ENCODE assay signal across 21 cellular contexts in the genomic region with DNA sequence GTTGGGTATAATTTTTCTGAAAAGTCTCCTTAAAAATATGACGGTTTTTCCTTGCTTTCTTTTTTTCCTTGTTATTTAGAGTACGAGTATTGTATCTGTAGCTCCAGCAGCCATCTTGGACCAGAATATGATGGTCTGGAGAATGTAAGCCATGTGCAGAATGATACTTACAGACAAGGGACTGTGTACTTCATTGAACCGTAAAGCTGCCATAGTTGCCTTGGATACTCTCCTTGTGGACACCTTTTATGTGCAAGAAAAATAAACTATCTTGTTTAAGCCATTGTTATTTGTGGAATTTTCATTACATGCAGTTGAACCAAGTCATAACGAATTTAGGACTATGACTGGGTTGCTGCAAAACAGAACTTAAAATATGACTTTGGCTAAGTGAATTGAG.
"Had no signal": no experiment of that assay in that cellular context is flagged by ENCODE, and none has a peak within 500 bp of the region (broad histone marks: within the 10 kb centered on the region; RNA-seq: fewer than 3 reads in every experiment).

No MANE protein-coding gene starts in this region.

- H3K4me3 ChIP-seq: esophagus squamous epithelium, heart left ventricle, suprapubic skin, thyroid gland, upper lobe of left lung, uterus had no signal

- H3K27me3 Mint-ChIP-seq: dendritic cell treated with granulocyte-macrophage colony-stimulating factor and Interleukin-4, amounts not matched to agents 40 ng/mL and 50 ng/mL, for 4 days had no signal

- H3K36me3 ChIP-seq: esophagus squamous epithelium, heart left ventricle, neutrophil, suprapubic skin, thyroid gland, upper lobe of left lung, uterus had no signal

- H3K9me3 Mint-ChIP-seq: effector memory CD8-positive, alpha-beta T cell; stimulated activated effector memory CD8-positive, alpha-beta T cell treated with anti-CD3 and anti-CD28 coated beads, Interleukin-12 subunit alpha, Interleukin-12 subunit beta, amount 100 ng/mL, for 72 hours had no signal

- H3K36me3 Mint-ChIP-seq: stimulated activated effector memory CD8-positive, alpha-beta T cell treated with anti-CD3 and anti-CD28 coated beads, Interleukin-12 subunit alpha, Interleukin-12 subunit beta, amount 100 ng/mL, for 72 hours had no signal

- H3K4me1 ChIP-seq: foreskin keratinocyte, heart left ventricle, uterus had no signal

- H3K4me1 Mint-ChIP-seq: naive thymus-derived CD4-positive, alpha-beta T cell; stimulated activated effector memory CD8-positive, alpha-beta T cell treated with anti-CD3 and anti-CD28 coated beads, Interleukin-12 subunit alpha, Interleukin-12 subunit beta, amount 100 ng/mL, for 72 hours had no signal

- DNase-seq: effector memory CD8-positive, alpha-beta T cell; esophagus squamous epithelium; foreskin keratinocyte; heart left ventricle; hippocampal formation; kidney glomerular epithelial cell; mesendoderm; naive thymus-derived CD4-positive, alpha-beta T cell; nephron progenitor cell; posterior cingulate gyrus; right cardiac atrium; stimulated activated CD4-positive, alpha-beta T cell treated with anti-CD3 and anti-CD28 coated beads, Interleukin-4, amount 100 ng/mL, for 1 hour; stimulated activated CD8-positive, alpha-beta memory T cell treated with anti-CD3 and anti-CD28 coated beads, Interleukin-4, amount 100 ng/mL, for 48 hours; stimulated activated naive CD8-positive, alpha-beta T cell treated with anti-CD3 and anti-CD28 coated beads, Interleukin-15, Interleukin-2, amounts not matched to agents 100 U/mL and 50 U/mL, for 24 hours; thyroid gland; upper lobe of left lung; uterus had no signal

- H3K27ac Mint-ChIP-seq: dendritic cell treated with granulocyte-macrophage colony-stimulating factor and Interleukin-4, amounts not matched to agents 40 ng/mL and 50 ng/mL, for 4 days; effector memory CD8-positive, alpha-beta T cell; naive thymus-derived CD4-positive, alpha-beta T cell; nephron progenitor cell; stimulated activated effector memory CD8-positive, alpha-beta T cell treated with anti-CD3 and anti-CD28 coated beads, Interleukin-12 subunit alpha, Interleukin-12 subunit beta, amount 100 ng/mL, for 72 hours had no signal

- H3K4me3 Mint-ChIP-seq: dendritic cell treated with granulocyte-macrophage colony-stimulating factor and Interleukin-4, amounts not matched to agents 40 ng/mL and 50 ng/mL, for 4 days; effector memory CD8-positive, alpha-beta T cell; naive thymus-derived CD4-positive, alpha-beta T cell; nephron progenitor cell; stimulated activated effector memory CD8-positive, alpha-beta T cell treated with anti-CD3 and anti-CD28 coated beads, Interleukin-12 subunit alpha, Interleukin-12 subunit beta, amount 100 ng/mL, for 72 hours had no signal

- H3K27me3 ChIP-seq: esophagus squamous epithelium, foreskin keratinocyte, heart left ventricle, neutrophil, suprapubic skin, thyroid gland, upper lobe of left lung, uterus had no signal

- H3K9me3 ChIP-seq: esophagus squamous epithelium, heart left ventricle, neutrophil, suprapubic skin, thyroid gland, upper lobe of left lung, uterus had no signal

- H3K27ac ChIP-seq: esophagus squamous epithelium, foreskin keratinocyte, heart left ventricle, neutrophil, suprapubic skin, thyroid gland, upper lobe of left lung had no signal
